Comparison of ENCODE assay signal across 2 cellular contexts in genomic region chr3:111929484-111929883, GRCh38.
TF ChIP-seq lines count a peak whose summit lies in the region.

No MANE protein-coding gene starts in this region.

TF ChIP-seq in GM23338, 12 proteins besides CTCF, POLR2A, EP300 and RAD21:
- TF ChIP-seq ZNF462 (CRISPR knock-in tag; IDR thresholded peaks at IDR 0.05) (no peak), EZH2phosphoT487 (IDR thresholded peaks at IDR 0.05; ENCODE audit: unreplicated experiment) (no peak), ZNF114 (CRISPR knock-in tag; IDR thresholded peaks at IDR 0.05) (no peak), JUNB (IDR thresholded peaks at IDR 0.05; ENCODE audit: unreplicated experiment) (no peak), STAT1 (IDR thresholded peaks at IDR 0.05; ENCODE audit: unreplicated experiment) (no peak), ZNF331 (CRISPR knock-in tag; IDR thresholded peaks at IDR 0.05; ENCODE audit: low read depth) (no peak), CREB1 (CRISPR knock-in tag; IDR thresholded peaks at IDR 0.05; ENCODE audit: low read depth) (no peak), EZH2 (IDR thresholded peaks at IDR 0.05; ENCODE audit: low read depth, unreplicated experiment) (no peak), POLR2AphosphoS5 (IDR thresholded peaks at IDR 0.05; ENCODE audit: low read depth) (no peak), NANOG (IDR thresholded peaks at IDR 0.05; ENCODE audit: borderline replicate concordance) (no peak), ETS1 (IDR thresholded peaks at IDR 0.05) (no peak)
- TF ChIP-seq, protein P1, sequence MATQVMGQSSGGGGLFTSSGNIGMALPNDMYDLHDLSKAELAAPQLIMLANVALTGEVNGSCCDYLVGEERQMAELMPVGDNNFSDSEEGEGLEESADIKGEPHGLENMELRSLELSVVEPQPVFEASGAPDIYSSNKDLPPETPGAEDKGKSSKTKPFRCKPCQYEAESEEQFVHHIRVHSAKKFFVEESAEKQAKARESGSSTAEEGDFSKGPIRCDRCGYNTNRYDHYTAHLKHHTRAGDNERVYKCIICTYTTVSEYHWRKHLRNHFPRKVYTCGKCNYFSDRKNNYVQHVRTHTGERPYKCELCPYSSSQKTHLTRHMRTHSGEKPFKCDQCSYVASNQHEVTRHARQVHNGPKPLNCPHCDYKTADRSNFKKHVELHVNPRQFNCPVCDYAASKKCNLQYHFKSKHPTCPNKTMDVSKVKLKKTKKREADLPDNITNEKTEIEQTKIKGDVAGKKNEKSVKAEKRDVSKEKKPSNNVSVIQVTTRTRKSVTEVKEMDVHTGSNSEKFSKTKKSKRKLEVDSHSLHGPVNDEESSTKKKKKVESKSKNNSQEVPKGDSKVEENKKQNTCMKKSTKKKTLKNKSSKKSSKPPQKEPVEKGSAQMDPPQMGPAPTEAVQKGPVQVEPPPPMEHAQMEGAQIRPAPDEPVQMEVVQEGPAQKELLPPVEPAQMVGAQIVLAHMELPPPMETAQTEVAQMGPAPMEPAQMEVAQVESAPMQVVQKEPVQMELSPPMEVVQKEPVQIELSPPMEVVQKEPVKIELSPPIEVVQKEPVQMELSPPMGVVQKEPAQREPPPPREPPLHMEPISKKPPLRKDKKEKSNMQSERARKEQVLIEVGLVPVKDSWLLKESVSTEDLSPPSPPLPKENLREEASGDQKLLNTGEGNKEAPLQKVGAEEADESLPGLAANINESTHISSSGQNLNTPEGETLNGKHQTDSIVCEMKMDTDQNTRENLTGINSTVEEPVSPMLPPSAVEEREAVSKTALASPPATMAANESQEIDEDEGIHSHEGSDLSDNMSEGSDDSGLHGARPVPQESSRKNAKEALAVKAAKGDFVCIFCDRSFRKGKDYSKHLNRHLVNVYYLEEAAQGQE (IDR thresholded peaks at IDR 0.05; ENCODE audit: unreplicated experiment), result no peak
TF ChIP-seq in GM23338: peak in this region for 0.

TF ChIP-seq in WTC11, 78 proteins besides CTCF, POLR2A, EP300 and RAD21 (continued from another document):
- TF ChIP-seq ZNF281 (CRISPR knock-in tag; IDR thresholded peaks at IDR 0.05), result no peak
- no peak for TF ChIP-seq ZNF232 (CRISPR knock-in tag; IDR thresholded peaks at IDR 0.05)
- no peak for TF ChIP-seq ZNF532 (CRISPR knock-in tag; IDR thresholded peaks at IDR 0.05; ENCODE audit: borderline replicate concordance)
